Comparison of ENCODE assay signal across 1 cellular context in genomic region chr17:78425429-78425828, GRCh38.
TF ChIP-seq lines count a peak whose summit lies in the region.

No MANE protein-coding gene starts in this region.

TF ChIP-seq in GM12878, 131 proteins besides CTCF, POLR2A, EP300 and RAD21:
- TF ChIP-seq BRCA1 (IDR thresholded peaks at IDR 0.05; ENCODE audit: low read depth, low read length) (no peak), BCL11A (IDR thresholded peaks at IDR 0.05; ENCODE audit: low read depth, low read length) (no peak), USF2 (IDR thresholded peaks at IDR 0.05; ENCODE audit: borderline replicate concordance, low read depth, low read length) (no peak), SP1 (IDR thresholded peaks at IDR 0.05; ENCODE audit: low read depth, low read length) (no peak)
TF ChIP-seq in GM12878: peak in this region for 0.
